11 cellular contexts compared by ENCODE assay signal in genomic region chr2:232979871-232980461, GRCh38. TPM values are rescaled to one million over a fixed set of nuclear protein-coding genes. Genes with fewer than 3 reads are reported as not detected.
DNase-seq lines count a peak whose midpoint lies in the region; ATAC-seq and TF ChIP-seq lines count a peak whose summit lies in the region.
"Had no signal": no experiment of that assay in that cellular context is flagged by ENCODE, and none has a peak within 500 bp of the region (broad histone marks: within the 10 kb centered on the region; RNA-seq: fewer than 3 reads in every experiment).

No MANE protein-coding gene starts in this region.

- BruUV-seq in Calu3 (replicated peaks; lab: Mats Ljungman, UMichigan), result no TSS peak

- no peaks in the 10 kb centered on the region for H3K36me3 ChIP-seq in brain microvascular endothelial cell (replicated peaks)
- H3K36me3 ChIP-seq in ovary, result no peaks in the 10 kb centered on the region
- H3K36me3 ChIP-seq: esophagus muscularis mucosa, thoracic aorta had no signal

- H3K9me3 Mint-ChIP-seq in Calu3 (ENCODE audit: low read depth, unreplicated experiment), result no peaks in the 10 kb centered on the region

- peak overlapping the region; percentile 5 for H3K4me3 Mint-ChIP-seq in Calu3 (ENCODE audit: low read depth, unreplicated experiment)

- H3K4me1 Mint-ChIP-seq in Calu3 (ENCODE audit: low read depth, unreplicated experiment), result peaks cover 31% of the 10 kb centered on the region

- DNase-seq in Calu3, result peak; percentile 47
- DNase-seq in LoVo (ENCODE audit: low spot score), result peak; percentile 35
- peak; percentile 53 for DNase-seq in brain microvascular endothelial cell
- peak; percentile 16 for DNase-seq in mucosa of gallbladder (ENCODE audit: low spot score)
- DNase-seq in sciatic nerve (ENCODE audit: low spot score), result no peak
- no peak for DNase-seq in central memory CD4-positive, alpha-beta T cell
- DNase-seq in ovary, result no peak
- DNase-seq: NCI-H2227 treated with DMSO at 0.1 percent for 48 hours had no signal

- CTCF ChIA-PET in Calu3 (lab: Charles Lee), result interaction anchor here (1.3 to 1.8 kb wide), 2 partner anchors 49 to 74 kb away, joined by 3 to 12 read pairs; no protein-coding TSS in a partner anchor

- no peaks in the 10 kb centered on the region for H3K9me3 ChIP-seq in ovary
- H3K9me3 ChIP-seq: esophagus muscularis mucosa, thoracic aorta had no signal

- peak overlapping the region; percentile 43 for H3K27ac Mint-ChIP-seq in Calu3 (ENCODE audit: unreplicated experiment)

- no peaks in the 10 kb centered on the region for H3K4me1 ChIP-seq in ovary (ENCODE audit: insufficient read depth)
- H3K4me1 ChIP-seq: esophagus muscularis mucosa had no signal

- ATAC-seq in GM21723 (IDR thresholded peaks at IDR 0.05; ENCODE audit: unreplicated experiment), result no peak
- ATAC-seq in sciatic nerve, result no peak

- no peak for TF ChIP-seq EP300 in ovary (IDR thresholded peaks at IDR 0.05)

- TF ChIP-seq CTCF in Calu3 (IDR thresholded peaks at IDR 0.05; ENCODE audit: unreplicated experiment) (no peak), brain microvascular endothelial cell (IDR thresholded peaks at IDR 0.05; ENCODE audit: low read depth, low read length, missing control alignments) (peak; percentile 62), ovary (IDR thresholded peaks at IDR 0.05) (no peak)

- intact Hi-C loops in Calu3 (cut with micrococcal nuclease; ENCODE audit: unreplicated experiment) (loop anchor here (2.0 to 5.0 kb wide), 2 partner anchors 47 to 271 kb away; partner anchors contain the start of gene ATG16L1), sciatic nerve (cut with DNase I) (no loop called here), ovary (cut with DNase I) (no loop called here)

- peaks cover 6% of the 10 kb centered on the region for H3K36me3 Mint-ChIP-seq in Calu3 (ENCODE audit: insufficient read depth, unreplicated experiment)

- H3K4me3 ChIP-seq in brain microvascular endothelial cell (ENCODE audit: low read depth, low read length) (no peak overlapping the region), ovary (no peak overlapping the region)
- H3K4me3 ChIP-seq: esophagus muscularis mucosa, thoracic aorta had no signal

- no peak overlapping the region for H3K27ac ChIP-seq in brain microvascular endothelial cell
- no peak overlapping the region for H3K27ac ChIP-seq in ovary
- H3K27ac ChIP-seq: esophagus muscularis mucosa, thoracic aorta had no signal

- H3K27me3 Mint-ChIP-seq in Calu3 (ENCODE audit: unreplicated experiment), result no peaks in the 10 kb centered on the region

- in situ Hi-C loops in brain microvascular endothelial cell (cut with HindIII; ENCODE audit: low pct_ligation_motif_present, low sequenced_read_pairs), result no loop called here

- TF ChIP-seq POLR2A in ovary (IDR thresholded peaks at IDR 0.05), result no peak

- 41 to 47% (median 43%) methylated on average over 7 of the region's 7 CpGs for WGBS in ovary, 3 donors

- H3K27me3 ChIP-seq in brain microvascular endothelial cell (replicated peaks) (no peaks in the 10 kb centered on the region), ovary (no peaks in the 10 kb centered on the region)

RNA-seq across cellular contexts. Expression of gene NGEF, which starts 33.1 kb away (rescaled TPM):
- total RNA-seq in Calu3 (2022) (1.3 and 1.7 TPM in 2 replicates), mucosa of gallbladder (12.0 TPM), sciatic nerve (17.5 TPM), ovary (1 to 10 TPM in 4 of 7 donors, under 1 TPM in 3; 0.18 to 3.1 (median 1.1) TPM)
- polyA plus RNA-seq in ovary, result under 1 TPM; 0.53 to 0.62 TPM

RNA-seq across cellular contexts. Expression of gene NEU2, which starts 52.5 kb away (rescaled TPM):
- not detected in 2 replicates for total RNA-seq in Calu3 (2022)
- total RNA-seq in mucosa of gallbladder, result not detected
- not detected for total RNA-seq in sciatic nerve
- not detected for total RNA-seq in ovary
- not detected for polyA plus RNA-seq in ovary
- total RNA-seq: esophagus muscularis mucosa, thoracic aorta had no signal

Comparison
In these comparisons a context has a peak if more than half of its experiments do, and no peak if none do; other contexts are left out.
1. DNase-seq: peak in Calu3 (single experiment), LoVo (single experiment), brain microvascular endothelial cell (single experiment) and mucosa of gallbladder (single experiment); none in sciatic nerve (single experiment), central memory CD4-positive, alpha-beta T cell (single experiment) and ovary (0 of 5).